Comparison of ENCODE assay signal across 1 cellular context in the genomic region with DNA sequence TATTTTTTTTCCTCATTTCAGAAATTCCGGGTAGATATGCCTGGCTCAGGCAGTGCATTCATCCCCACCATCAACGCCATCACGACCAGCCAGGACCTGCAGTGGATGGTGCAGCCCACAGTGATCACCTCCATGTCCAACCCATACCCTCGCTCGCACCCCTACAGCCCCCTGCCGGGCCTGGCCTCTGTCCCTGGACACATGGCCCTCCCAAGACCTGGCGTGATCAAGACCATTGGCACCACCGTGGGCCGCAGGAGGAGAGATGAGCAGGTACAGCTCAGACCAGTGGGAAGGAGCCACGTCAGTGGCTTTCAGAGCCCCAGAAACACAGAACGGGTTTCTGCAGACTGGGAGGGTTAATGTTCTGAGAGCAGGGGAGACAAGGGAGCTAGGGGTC.
TF ChIP-seq lines count a peak whose summit lies in the region.

No MANE protein-coding gene starts in this region.

TF ChIP-seq in HepG2, 621 proteins besides CTCF, POLR2A, EP300 and RAD21:
- TF ChIP-seq ZNF609 (CRISPR knock-in tag; IDR thresholded peaks at IDR 0.05; ENCODE audit: borderline replicate concordance): no peak
- TF ChIP-seq, protein P1, sequence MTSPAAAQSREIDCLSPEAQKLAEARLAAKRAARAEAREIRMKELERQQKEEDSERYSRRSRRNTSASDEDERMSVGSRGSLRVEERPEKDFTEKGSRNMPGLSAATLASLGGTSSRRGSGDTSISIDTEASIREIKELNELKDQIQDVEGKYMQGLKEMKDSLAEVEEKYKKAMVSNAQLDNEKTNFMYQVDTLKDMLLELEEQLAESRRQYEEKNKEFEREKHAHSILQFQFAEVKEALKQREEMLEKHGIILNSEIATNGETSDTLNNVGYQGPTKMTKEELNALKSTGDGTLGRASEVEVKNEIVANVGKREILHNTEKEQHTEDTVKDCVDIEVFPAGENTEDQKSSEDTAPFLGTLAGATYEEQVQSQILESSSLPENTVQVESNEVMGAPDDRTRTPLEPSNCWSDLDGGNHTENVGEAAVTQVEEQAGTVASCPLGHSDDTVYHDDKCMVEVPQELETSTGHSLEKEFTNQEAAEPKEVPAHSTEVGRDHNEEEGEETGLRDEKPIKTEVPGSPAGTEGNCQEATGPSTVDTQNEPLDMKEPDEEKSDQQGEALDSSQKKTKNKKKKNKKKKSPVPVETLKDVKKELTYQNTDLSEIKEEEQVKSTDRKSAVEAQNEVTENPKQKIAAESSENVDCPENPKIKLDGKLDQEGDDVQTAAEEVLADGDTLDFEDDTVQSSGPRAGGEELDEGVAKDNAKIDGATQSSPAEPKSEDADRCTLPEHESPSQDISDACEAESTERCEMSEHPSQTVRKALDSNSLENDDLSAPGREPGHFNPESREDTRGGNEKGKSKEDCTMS (CRISPR knock-in tag; conservative IDR thresholded peaks at IDR 0.05): no peak
- no peak for TF ChIP-seq ZNF546 (CRISPR knock-in tag; conservative IDR thresholded peaks at IDR 0.05)
- no peak for TF ChIP-seq PREB (CRISPR knock-in tag; IDR thresholded peaks at IDR 0.05)
- TF ChIP-seq, protein P2, sequence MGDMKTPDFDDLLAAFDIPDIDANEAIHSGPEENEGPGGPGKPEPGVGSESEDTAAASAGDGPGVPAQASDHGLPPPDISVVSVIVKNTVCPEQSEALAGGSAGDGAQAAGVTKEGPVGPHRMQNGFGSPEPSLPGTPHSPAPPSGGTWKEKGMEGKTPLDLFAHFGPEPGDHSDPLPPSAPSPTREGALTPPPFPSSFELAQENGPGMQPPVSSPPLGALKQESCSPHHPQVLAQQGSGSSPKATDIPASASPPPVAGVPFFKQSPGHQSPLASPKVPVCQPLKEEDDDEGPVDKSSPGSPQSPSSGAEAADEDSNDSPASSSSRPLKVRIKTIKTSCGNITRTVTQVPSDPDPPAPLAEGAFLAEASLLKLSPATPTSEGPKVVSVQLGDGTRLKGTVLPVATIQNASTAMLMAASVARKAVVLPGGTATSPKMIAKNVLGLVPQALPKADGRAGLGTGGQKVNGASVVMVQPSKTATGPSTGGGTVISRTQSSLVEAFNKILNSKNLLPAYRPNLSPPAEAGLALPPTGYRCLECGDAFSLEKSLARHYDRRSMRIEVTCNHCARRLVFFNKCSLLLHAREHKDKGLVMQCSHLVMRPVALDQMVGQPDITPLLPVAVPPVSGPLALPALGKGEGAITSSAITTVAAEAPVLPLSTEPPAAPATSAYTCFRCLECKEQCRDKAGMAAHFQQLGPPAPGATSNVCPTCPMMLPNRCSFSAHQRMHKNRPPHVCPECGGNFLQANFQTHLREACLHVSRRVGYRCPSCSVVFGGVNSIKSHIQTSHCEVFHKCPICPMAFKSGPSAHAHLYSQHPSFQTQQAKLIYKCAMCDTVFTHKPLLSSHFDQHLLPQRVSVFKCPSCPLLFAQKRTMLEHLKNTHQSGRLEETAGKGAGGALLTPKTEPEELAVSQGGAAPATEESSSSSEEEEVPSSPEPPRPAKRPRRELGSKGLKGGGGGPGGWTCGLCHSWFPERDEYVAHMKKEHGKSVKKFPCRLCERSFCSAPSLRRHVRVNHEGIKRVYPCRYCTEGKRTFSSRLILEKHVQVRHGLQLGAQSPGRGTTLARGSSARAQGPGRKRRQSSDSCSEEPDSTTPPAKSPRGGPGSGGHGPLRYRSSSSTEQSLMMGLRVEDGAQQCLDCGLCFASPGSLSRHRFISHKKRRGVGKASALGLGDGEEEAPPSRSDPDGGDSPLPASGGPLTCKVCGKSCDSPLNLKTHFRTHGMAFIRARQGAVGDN (CRISPR knock-in tag; IDR thresholded peaks at IDR 0.05): peak; percentile 37
TF ChIP-seq in HepG2: peak in this region for 1.
